ENCODE assay signal across 16 cellular contexts in the genomic region with DNA sequence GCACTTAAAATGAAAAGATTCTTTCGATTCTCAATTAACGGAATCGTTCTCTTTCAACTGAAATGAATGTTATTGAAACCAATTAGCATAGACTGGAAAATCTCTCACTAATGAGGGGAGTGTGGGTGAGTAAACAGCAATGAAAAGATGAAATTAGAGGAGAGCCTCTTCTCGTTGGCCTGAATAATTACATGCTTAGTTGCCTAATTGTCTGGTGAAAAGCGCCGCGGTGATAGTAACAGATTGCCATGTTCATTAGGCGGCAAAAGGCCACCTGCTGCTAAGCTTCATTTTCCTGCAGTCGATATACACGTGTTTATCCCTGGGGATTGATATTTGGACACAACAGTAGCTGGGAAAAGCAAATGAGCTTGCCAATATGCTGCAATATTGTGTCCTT.
DNase-seq lines count a peak whose midpoint lies in the region; ATAC-seq and TF ChIP-seq lines count a peak whose summit lies in the region.
"Had no signal": no experiment of that assay in that cellular context is flagged by ENCODE, and none has a peak within 500 bp of the region (broad histone marks: within the 10 kb centered on the region; RNA-seq: fewer than 3 reads in every experiment).

No MANE protein-coding gene starts in this region.

- no peak overlapping the region for H3K9ac ChIP-seq in mammary epithelial cell (ENCODE audit: insufficient read depth, low read length)

- H3K9me3 Mint-ChIP-seq in glutamatergic neuron (ENCODE audit: unreplicated experiment): peaks cover 7% of the 10 kb centered on the region
- no peaks in the 10 kb centered on the region for H3K9me3 Mint-ChIP-seq in activated naive CD4-positive, alpha-beta T cell treated with anti-CD3 and anti-CD28 coated beads, Interleukin-2, amount 10 ng/mL, durations not matched to agents 7 days and 5 days
- H3K9me3 Mint-ChIP-seq: activated naive CD4-positive, alpha-beta T cell treated with anti-CD3 and anti-CD28 coated beads, Interleukin-2, amount 50 U/mL, for 24 hours; activated T-cell treated with anti-CD3 and anti-CD28 coated beads, Interleukin-2, amount 50 U/mL, for 24 hours had no signal

- TF ChIP-seq CTCF in glutamatergic neuron (IDR thresholded peaks at IDR 0.05; ENCODE audit: partially characterized antibody, unreplicated experiment) (no peak), esophagus squamous epithelium (IDR thresholded peaks at IDR 0.05) (no peak), mammary epithelial cell (conservative IDR thresholded peaks at IDR 0.05 in 1 of 2, IDR thresholded peaks at IDR 0.05 in 1 of 2; ENCODE audit: extremely low read depth in 1 of 2, insufficient read depth in 1 of 2, low read depth in 1 of 2, low read length in 2 of 2) (no peak)

- no peaks in the 10 kb centered on the region for H3K4me1 ChIP-seq in esophagus squamous epithelium
- no peaks in the 10 kb centered on the region for H3K4me1 ChIP-seq in mammary epithelial cell (ENCODE audit: insufficient read depth, low read length)
- H3K4me1 ChIP-seq: gastroesophageal sphincter had no signal

- H3K79me2 ChIP-seq in mammary epithelial cell (ENCODE audit: insufficient read depth, low read length): no peaks in the 10 kb centered on the region

- H3K4me1 Mint-ChIP-seq in glutamatergic neuron (ENCODE audit: low read depth, unreplicated experiment): peaks cover 39% of the 10 kb centered on the region
- no peaks in the 10 kb centered on the region for H3K4me1 Mint-ChIP-seq in activated naive CD4-positive, alpha-beta T cell treated with anti-CD3 and anti-CD28 coated beads, Interleukin-2, amount 10 ng/mL, durations not matched to agents 7 days and 5 days
- H3K4me1 Mint-ChIP-seq: activated naive CD4-positive, alpha-beta T cell treated with anti-CD3 and anti-CD28 coated beads, Interleukin-2, amount 50 U/mL, for 24 hours had no signal

- H3K36me3 ChIP-seq in esophagus squamous epithelium (no peaks in the 10 kb centered on the region), mammary epithelial cell (ENCODE audit: insufficient read depth, low read length) (no peaks in the 10 kb centered on the region)
- H3K36me3 ChIP-seq: gastroesophageal sphincter, ovary had no signal

- peaks cover 4% of the 10 kb centered on the region for H3K36me3 Mint-ChIP-seq in glutamatergic neuron (ENCODE audit: unreplicated experiment)
- H3K36me3 Mint-ChIP-seq in activated naive CD4-positive, alpha-beta T cell treated with anti-CD3 and anti-CD28 coated beads, Interleukin-2, amount 10 ng/mL, durations not matched to agents 7 days and 5 days: no peaks in the 10 kb centered on the region
- H3K36me3 Mint-ChIP-seq: activated naive CD4-positive, alpha-beta T cell treated with anti-CD3 and anti-CD28 coated beads, Interleukin-2, amount 50 U/mL, for 24 hours had no signal

- no peak overlapping the region for H3K4me2 ChIP-seq in mammary epithelial cell (ENCODE audit: insufficient read depth, low read depth, low read length)

- no peaks in the 10 kb centered on the region for H4K20me1 ChIP-seq in mammary epithelial cell (ENCODE audit: insufficient read depth, low read length)

- intact Hi-C loops in esophagus squamous epithelium (cut with DNase I): no loop called here
- intact Hi-C loops in mammary epithelial cell (cut with micrococcal nuclease): no loop called here

- peak overlapping the region; percentile 55 for H3K4me3 Mint-ChIP-seq in glutamatergic neuron (ENCODE audit: unreplicated experiment)
- no peak overlapping the region for H3K4me3 Mint-ChIP-seq in activated naive CD4-positive, alpha-beta T cell treated with anti-CD3 and anti-CD28 coated beads, Interleukin-2, amount 10 ng/mL, durations not matched to agents 7 days and 5 days
- H3K4me3 Mint-ChIP-seq: activated naive CD4-positive, alpha-beta T cell treated with anti-CD3 and anti-CD28 coated beads, Interleukin-2, amount 50 U/mL, for 24 hours; activated T-cell treated with anti-CD3 and anti-CD28 coated beads, Interleukin-2, amount 50 U/mL, for 24 hours had no signal

- ATAC-seq in stimulated activated naive CD8-positive, alpha-beta T cell treated with anti-CD3 and anti-CD28 coated beads, Interleukin-15, Interleukin-2, amounts not matched to agents 100 U/mL and 50 U/mL, for 24 hours: no peak
- ATAC-seq: gastroesophageal sphincter had no signal

- H3K27me3 ChIP-seq in esophagus squamous epithelium (no peaks in the 10 kb centered on the region), mammary epithelial cell (ENCODE audit: insufficient read depth, low read length) (no peaks in the 10 kb centered on the region)
- H3K27me3 ChIP-seq: gastroesophageal sphincter, ovary had no signal

- in situ Hi-C loops in G401 (cut with HindIII; ENCODE audit: low sequenced_read_pairs) (no loop called here), mammary epithelial cell (cut with MboI; ENCODE audit: low sequenced_read_pairs in 2 of 2) (no loop called here)

- no TSS peak for BruUV-seq in mammary epithelial cell (replicated peaks; lab: Mats Ljungman, UMichigan)

- H3K27me3 Mint-ChIP-seq in glutamatergic neuron (ENCODE audit: unreplicated experiment): peaks cover 5% of the 10 kb centered on the region
- no peaks in the 10 kb centered on the region for H3K27me3 Mint-ChIP-seq in activated naive CD4-positive, alpha-beta T cell treated with anti-CD3 and anti-CD28 coated beads, Interleukin-2, amount 10 ng/mL, durations not matched to agents 7 days and 5 days
- H3K27me3 Mint-ChIP-seq: activated naive CD4-positive, alpha-beta T cell treated with anti-CD3 and anti-CD28 coated beads, Interleukin-2, amount 50 U/mL, for 24 hours; activated T-cell treated with anti-CD3 and anti-CD28 coated beads, Interleukin-2, amount 50 U/mL, for 24 hours had no signal

- H3K27ac ChIP-seq in esophagus squamous epithelium (no peak overlapping the region), mammary epithelial cell (ENCODE audit: insufficient read depth, low read depth, low read length) (no peak overlapping the region)
- H3K27ac ChIP-seq: coronary artery, gastroesophageal sphincter, ovary had no signal

- dilution Hi-C loops in mammary epithelial cell (cut with HindIII; ENCODE audit: low sequenced_read_pairs): no loop called here

- TF ChIP-seq POLR2A in esophagus squamous epithelium (IDR thresholded peaks at IDR 0.05): no peak

- no peak overlapping the region for H2AFZ ChIP-seq in mammary epithelial cell (ENCODE audit: low read depth, low read length)

- H3K9me3 ChIP-seq in esophagus squamous epithelium: no peaks in the 10 kb centered on the region
- no peaks in the 10 kb centered on the region for H3K9me3 ChIP-seq in mammary epithelial cell (replicated peaks; ENCODE audit: insufficient read depth, low read length)
- H3K9me3 ChIP-seq: gastroesophageal sphincter, ovary had no signal

- DNase-seq in G401 (ENCODE audit: low spot score): peak; percentile 10
- DNase-seq in NCI-H2029 (lab: John Stamatoyannopoulos, UW): peak; percentile 59
- DNase-seq in NCI-H524 treated with DMSO at 0.1 percent for 48 hours (lab: John Stamatoyannopoulos, UW): peak; percentile 99
- peak; percentile 64 for DNase-seq in glutamatergic neuron
- DNase-seq in esophagus squamous epithelium (lab: John Stamatoyannopoulos, UW): no peak
- DNase-seq in activated naive CD4-positive, alpha-beta T cell treated with anti-CD3 and anti-CD28 coated beads, Interleukin-2, amount 10 ng/mL, durations not matched to agents 7 days and 5 days: no peak
- DNase-seq in stimulated activated naive CD8-positive, alpha-beta T cell treated with anti-CD3 and anti-CD28 coated beads, Interleukin-15, Interleukin-2, amounts not matched to agents 100 U/mL and 50 U/mL, for 24 hours: no peak
- DNase-seq in mammary epithelial cell: no peak
- DNase-seq: activated CD4-positive, alpha-beta T cell treated with anti-CD3 and anti-CD28 coated beads, Interleukin-2, amount 50 U/mL, for 4 hours; activated T-cell treated with anti-CD3 and anti-CD28 coated beads, Interleukin-2, amount 50 U/mL, for 24 hours; NK-92 treated with Interleukin-12 subunit alpha and Interleukin-12 subunit beta, amount 100 ng/mL, for 24 hours; ovary; stimulated activated CD4-positive, alpha-beta T cell treated with anti-CD3 and anti-CD28 coated beads, Interleukin-2, amount 100 ng/mL, for 48 hours had no signal

- no peak overlapping the region for H3K4me3 ChIP-seq in esophagus squamous epithelium
- H3K4me3 ChIP-seq in mammary epithelial cell (replicated peaks in 1 of 3; ENCODE audit: insufficient read depth in 1 of 3, low read depth in 2 of 3, low read length in 3 of 3): no peak overlapping the region
- H3K4me3 ChIP-seq: coronary artery, gastroesophageal sphincter, ovary had no signal

- CTCF ChIA-PET in activated naive CD4-positive, alpha-beta T cell treated with anti-CD3 and anti-CD28 coated beads, Interleukin-2, amount 10 ng/mL, durations not matched to agents 7 days and 5 days (lab: Charles Lee): no interaction called here
- CTCF ChIA-PET in mammary epithelial cell (lab: Charles Lee; ENCODE audit: low non-redundant PET): no interaction called here

- peak overlapping the region; percentile 81 for H3K27ac Mint-ChIP-seq in glutamatergic neuron (ENCODE audit: unreplicated experiment)
- no peak overlapping the region for H3K27ac Mint-ChIP-seq in activated naive CD4-positive, alpha-beta T cell treated with anti-CD3 and anti-CD28 coated beads, Interleukin-2, amount 10 ng/mL, durations not matched to agents 7 days and 5 days
- H3K27ac Mint-ChIP-seq: activated naive CD4-positive, alpha-beta T cell treated with anti-CD3 and anti-CD28 coated beads, Interleukin-2, amount 50 U/mL, for 24 hours; activated T-cell treated with anti-CD3 and anti-CD28 coated beads, Interleukin-2, amount 50 U/mL, for 24 hours had no signal

- WGBS in esophagus squamous epithelium, 2 donors: 82 to 84% methylated on average over 10 of the region's 10 CpGs
- 74% methylated on average over 10 of the region's 10 CpGs for WGBS in mammary epithelial cell (ENCODE audit: low coverage, missing lambda C conversion rate)

Comparison
In these comparisons a context has a peak if more than half of its experiments do, and no peak if none do; other contexts are left out.
1. DNase-seq: peak in G401 (single experiment), NCI-H2029 (single experiment), NCI-H524 treated with DMSO at 0.1 percent for 48 hours (single experiment) and glutamatergic neuron (single experiment); none in esophagus squamous epithelium (single experiment), activated naive CD4-positive, alpha-beta T cell treated with anti-CD3 and anti-CD28 coated beads, Interleukin-2, amount 10 ng/mL, durations not matched to agents 7 days and 5 days (single experiment), stimulated activated naive CD8-positive, alpha-beta T cell treated with anti-CD3 and anti-CD28 coated beads, Interleukin-15, Interleukin-2, amounts not matched to agents 100 U/mL and 50 U/mL, for 24 hours (single experiment) and mammary epithelial cell (single experiment).